In genomic region chr15:40252141-40252437, GRCh38 we compare ENCODE assay signal across 1 cellular context.
TF ChIP-seq lines count a peak whose summit lies in the region.

No MANE protein-coding gene starts in this region.

TF ChIP-seq in HepG2, 621 proteins besides CTCF, POLR2A, EP300 and RAD21:
- no peak for TF ChIP-seq KDM5A (IDR thresholded peaks at IDR 0.05; ENCODE audit: borderline replicate concordance, low read length)
- TF ChIP-seq RXRA (CRISPR knock-in tag; IDR thresholded peaks at IDR 0.05), result no peak
- no peak for TF ChIP-seq RELA (CRISPR knock-in tag; IDR thresholded peaks at IDR 0.05)
- no peak for TF ChIP-seq NBN (conservative IDR thresholded peaks at IDR 0.05)
- no peak for TF ChIP-seq ZNF782 (CRISPR knock-in tag; IDR thresholded peaks at IDR 0.05; ENCODE audit: borderline replicate concordance)
- TF ChIP-seq SMAD1 (CRISPR knock-in tag; IDR thresholded peaks at IDR 0.05; ENCODE audit: borderline replicate concordance, low read depth), result no peak
- TF ChIP-seq ZFAT (CRISPR knock-in tag; conservative IDR thresholded peaks at IDR 0.05), result no peak
TF ChIP-seq in HepG2: peak in this region for 0.
